In genomic region chr13:45340422-45341033, GRCh38 we compare ENCODE assay signal across 1 cellular context.
A peak's percentile ranks its signal among the peaks of the same experiment; 100 is the strongest.
TF ChIP-seq lines count a peak whose summit lies in the region.

No MANE protein-coding gene starts in this region.

TF ChIP-seq in HepG2, 621 proteins besides CTCF, POLR2A, EP300 and RAD21 (continued from another document and continues in another):
- TF ChIP-seq ZNF891 (CRISPR knock-in tag; IDR thresholded peaks at IDR 0.05) (no peak), U2AF1 (optimal IDR thresholded peaks at IDR 0.05; ENCODE audit: low read depth, low read length) (peak; percentile 9), NPAS2 (CRISPR knock-in tag; IDR thresholded peaks at IDR 0.05; ENCODE audit: borderline replicate concordance) (no peak), SRSF9 (IDR thresholded peaks at IDR 0.05; ENCODE audit: borderline replicate concordance, insufficient read depth, low read depth, low read length, poor library complexity, severe bottlenecking) (no peak), ZNF704 (CRISPR knock-in tag; IDR thresholded peaks at IDR 0.05; ENCODE audit: borderline replicate concordance) (peak; percentile 50; the same call in 1 of the 2 replicates), ZNF441 (CRISPR knock-in tag; IDR thresholded peaks at IDR 0.05; ENCODE audit: borderline replicate concordance) (no peak), CBX2 (IDR thresholded peaks at IDR 0.05; ENCODE audit: low read depth, low read length) (no peak), CBX2 (CRISPR knock-in tag; IDR thresholded peaks at IDR 0.05; ENCODE audit: low read depth) (no peak), IRF9 (CRISPR knock-in tag; IDR thresholded peaks at IDR 0.05; ENCODE audit: borderline replicate concordance) (peak; percentile 18; the same call in 1 of the 2 replicates), NR1H2 (CRISPR knock-in tag; IDR thresholded peaks at IDR 0.05; ENCODE audit: borderline replicate concordance, low read depth) (no peak), ZNF274 (CRISPR knock-in tag; IDR thresholded peaks at IDR 0.05) (peak; percentile 55; the same call in 1 of the 2 replicates), ZNF556 (CRISPR knock-in tag; IDR thresholded peaks at IDR 0.05; ENCODE audit: borderline replicate concordance) (no peak), HOXA5 (CRISPR knock-in tag; IDR thresholded peaks at IDR 0.05) (no peak), ZNF33A (CRISPR knock-in tag; IDR thresholded peaks at IDR 0.05; ENCODE audit: borderline replicate concordance) (no peak), SNAPC4 (CRISPR knock-in tag; IDR thresholded peaks at IDR 0.05) (no peak), ZBTB38 (CRISPR knock-in tag; IDR thresholded peaks at IDR 0.05) (no peak), ZNF772 (CRISPR knock-in tag; IDR thresholded peaks at IDR 0.05) (no peak; the same call in 1 of the 2 replicates), ZBTB42 (CRISPR knock-in tag; IDR thresholded peaks at IDR 0.05) (no peak), YEATS4 (CRISPR knock-in tag; IDR thresholded peaks at IDR 0.05; ENCODE audit: borderline replicate concordance) (peak; percentile 7; the same call in 1 of the 2 replicates), ARID4A (CRISPR knock-in tag; IDR thresholded peaks at IDR 0.05; ENCODE audit: borderline replicate concordance) (peak; percentile 64; the same call in 1 of the 2 replicates), HMGA1 (CRISPR knock-in tag; conservative IDR thresholded peaks at IDR 0.05) (no peak), MIER2 (CRISPR knock-in tag; IDR thresholded peaks at IDR 0.05) (no peak), ZNF619 (CRISPR knock-in tag; IDR thresholded peaks at IDR 0.05) (no peak), TBP (CRISPR knock-in tag; IDR thresholded peaks at IDR 0.05) (no peak), ZKSCAN8 (CRISPR knock-in tag; IDR thresholded peaks at IDR 0.05; ENCODE audit: borderline replicate concordance) (no peak), ZNF646 (CRISPR knock-in tag; IDR thresholded peaks at IDR 0.05) (no peak), GTF2F1 (IDR thresholded peaks at IDR 0.05; ENCODE audit: low read length) (no peak), ZGPAT (CRISPR knock-in tag; IDR thresholded peaks at IDR 0.05) (peak; percentile 35; the same call in 1 of the 2 replicates), ZMAT3 (CRISPR knock-in tag; conservative IDR thresholded peaks at IDR 0.05) (no peak), AFF4 (CRISPR knock-in tag; IDR thresholded peaks at IDR 0.05) (no peak), ZNF468 (CRISPR knock-in tag; IDR thresholded peaks at IDR 0.05) (no peak), TSC22D2 (CRISPR knock-in tag; IDR thresholded peaks at IDR 0.05; ENCODE audit: borderline replicate concordance) (no peak)
